ENCODE assay signal across 8 cellular contexts in genomic region chr4:26787461-26788340, GRCh38.
DNase-seq lines count a peak whose midpoint lies in the region; ATAC-seq and TF ChIP-seq lines count a peak whose summit lies in the region.

No MANE protein-coding gene starts in this region.

- no peak overlapping the region for H2AFZ ChIP-seq in smooth muscle cell (ENCODE audit: low read depth)

- H3F3A ChIP-seq in smooth muscle cell (ENCODE audit: low read depth): no peaks in the 10 kb centered on the region

- DNase-seq in AG10803 (ENCODE audit: low read depth) (peak; percentile 30), NCI-H146 (lab: John Stamatoyannopoulos, UW) (peak; percentile 38), right cardiac atrium (peak; percentile 33 to 62 (median 57)), smooth muscle cell (lab: John Stamatoyannopoulos, UW; ENCODE audit: unreplicated experiment) (no peak), Ammon's horn (ENCODE audit: low spot score) (no peak)
- peak; percentile 13 for DNase-seq in activated T-cell treated with anti-CD3 and anti-CD28 coated beads, Interleukin-2, amount 50 U/mL, for 4 hours

- H4K20me1 ChIP-seq in smooth muscle cell (ENCODE audit: low read depth): no peaks in the 10 kb centered on the region

- peak; percentile 22 for TF ChIP-seq CTCF in AG10803 (conservative IDR thresholded peaks at IDR 0.05; ENCODE audit: low read length)
- no peak for TF ChIP-seq CTCF in smooth muscle cell (IDR thresholded peaks at IDR 0.05; ENCODE audit: borderline replicate concordance, insufficient read depth, poor library complexity, severe bottlenecking)

- 40% methylated on average over 11 of the region's 11 CpGs for WGBS in right cardiac atrium
- 62% methylated on average over 11 of the region's 11 CpGs for WGBS in smooth muscle cell (ENCODE audit: low lambda C conversion rate)

- ATAC-seq in GM19043 (IDR thresholded peaks at IDR 0.05; ENCODE audit: low read depth, unreplicated experiment): peak; percentile 52
- ATAC-seq in activated T-cell treated with anti-CD3 and anti-CD28 coated beads, Interleukin-2, amount 50 U/mL, for 4 hours: peak; percentile 86 to 94
- ATAC-seq in right cardiac atrium: peak; percentile 60 to 80
- ATAC-seq in HG02970 (IDR thresholded peaks at IDR 0.05; ENCODE audit: low FRiP score, unreplicated experiment): no peak

- H3K27ac ChIP-seq in right cardiac atrium (ENCODE audit: low read length) (peak overlapping the region; percentile 1), smooth muscle cell (ENCODE audit: low read depth) (peak overlapping the region; percentile 52)

- H3K4me3 ChIP-seq in AG10803 (ENCODE audit: low read length) (no peak overlapping the region), right cardiac atrium (ENCODE audit: low read length) (no peak overlapping the region), smooth muscle cell (no peak overlapping the region)

- no peak overlapping the region for H3K9ac ChIP-seq in smooth muscle cell (ENCODE audit: low read depth)

- H3K9me3 Mint-ChIP-seq in activated T-cell treated with anti-CD3 and anti-CD28 coated beads, Interleukin-2, amount 50 U/mL, for 4 hours: peaks cover 6% of the 10 kb centered on the region

- no peaks in the 10 kb centered on the region for H3K27me3 ChIP-seq in right cardiac atrium (ENCODE audit: control insufficient read depth, insufficient read depth)
- no peaks in the 10 kb centered on the region for H3K27me3 ChIP-seq in smooth muscle cell (ENCODE audit: low read depth)

- H3K4me1 ChIP-seq in right cardiac atrium (ENCODE audit: control insufficient read depth, insufficient read depth, low read length) (peaks cover 4% of the 10 kb centered on the region), smooth muscle cell (ENCODE audit: low read depth) (no peaks in the 10 kb centered on the region)

- H3K9me3 ChIP-seq in right cardiac atrium (ENCODE audit: control insufficient read depth, low read length): no peaks in the 10 kb centered on the region
- no peaks in the 10 kb centered on the region for H3K9me3 ChIP-seq in smooth muscle cell (replicated peaks; ENCODE audit: low read depth)

- no peak overlapping the region for H3K4me2 ChIP-seq in smooth muscle cell

- H3K4me1 Mint-ChIP-seq in activated T-cell treated with anti-CD3 and anti-CD28 coated beads, Interleukin-2, amount 50 U/mL, for 4 hours (ENCODE audit: low read depth): peaks cover 10% of the 10 kb centered on the region

- peaks cover 5% of the 10 kb centered on the region for H3K36me3 Mint-ChIP-seq in activated T-cell treated with anti-CD3 and anti-CD28 coated beads, Interleukin-2, amount 50 U/mL, for 4 hours (ENCODE audit: insufficient read depth)

- no peaks in the 10 kb centered on the region for H3K36me3 ChIP-seq in smooth muscle cell (ENCODE audit: low read depth)

- no peak overlapping the region for H3K4me3 Mint-ChIP-seq in activated T-cell treated with anti-CD3 and anti-CD28 coated beads, Interleukin-2, amount 50 U/mL, for 4 hours

- H3K27me3 Mint-ChIP-seq in activated T-cell treated with anti-CD3 and anti-CD28 coated beads, Interleukin-2, amount 50 U/mL, for 4 hours (ENCODE audit: low read depth): no peaks in the 10 kb centered on the region

- intact Hi-C loops in right cardiac atrium (cut with DNase I): loop anchor here in 2 of 4 donors (5.0 to 10.0 kb wide), 2 partner anchors 220 to 227 kb away; no protein-coding TSS in a partner anchor

- no peaks in the 10 kb centered on the region for H3K79me2 ChIP-seq in smooth muscle cell (ENCODE audit: low read depth)

Comparison
In these comparisons a context has a peak if more than half of its experiments do, and no peak if none do; other contexts are left out.
1. DNase-seq: peak in AG10803 (single experiment), NCI-H146 (single experiment), activated T-cell treated with anti-CD3 and anti-CD28 coated beads, Interleukin-2, amount 50 U/mL, for 4 hours (single experiment) and right cardiac atrium (3 of 3); none in smooth muscle cell (single experiment) and Ammon's horn (single experiment).